Comparison of ENCODE assay signal across 8 cellular contexts in genomic region chr12:125403145-125403789, GRCh38.
A peak's percentile ranks its signal among the peaks of the same experiment; 100 is the strongest.
DNase-seq lines count a peak whose midpoint lies in the region; ATAC-seq and TF ChIP-seq lines count a peak whose summit lies in the region.

No MANE protein-coding gene starts in this region.

- H3K27ac ChIP-seq in A673 (ENCODE audit: low read depth, low read length, poor library complexity, severe bottlenecking) = no peak overlapping the region
- no peak overlapping the region for H3K27ac ChIP-seq in brain microvascular endothelial cell

- no TSS peak for BruUV-seq in A673 (replicated peaks; lab: Mats Ljungman, UMichigan)

- intact Hi-C loops in A673 (cut with micrococcal nuclease; ENCODE audit: unreplicated experiment) = loop anchor here (1.0 to 2.0 kb wide), 3 partner anchors 72 to 220 kb away; no protein-coding TSS in a partner anchor

- H3K4me3 ChIP-seq in A673 (ENCODE audit: low read depth, low read length, poor library complexity, severe bottlenecking) (no peak overlapping the region), brain microvascular endothelial cell (ENCODE audit: low read depth, low read length) (no peak overlapping the region)

- in situ Hi-C loops in brain microvascular endothelial cell (cut with HindIII; ENCODE audit: low pct_ligation_motif_present, low sequenced_read_pairs) = no loop called here

- H3K27me3 ChIP-seq in A673 (replicated peaks; ENCODE audit: insufficient read depth, low read depth, low read length, poor library complexity) (peaks cover 5% of the 10 kb centered on the region), brain microvascular endothelial cell (replicated peaks) (no peaks in the 10 kb centered on the region)

- H3K9me3 ChIP-seq in A673 (ENCODE audit: low read depth, low read length, poor library complexity, severe bottlenecking) = no peaks in the 10 kb centered on the region

- CTCF ChIA-PET in A673 (lab: Charles Lee) = interaction anchor here (1.0 to 1.4 kb wide), 4 partner anchors 72 to 496 kb away, joined by 3 to 9 read pairs (median 5); no protein-coding TSS in a partner anchor

- H3K36me3 ChIP-seq in A673 (ENCODE audit: insufficient read depth, low read length, poor library complexity, severe bottlenecking) = no peaks in the 10 kb centered on the region
- no peaks in the 10 kb centered on the region for H3K36me3 ChIP-seq in brain microvascular endothelial cell (replicated peaks)

- no peaks in the 10 kb centered on the region for H3K4me1 ChIP-seq in A673 (ENCODE audit: insufficient read depth, low read length, poor library complexity, severe bottlenecking)

- ATAC-seq in GM19397 (IDR thresholded peaks at IDR 0.05; ENCODE audit: unreplicated experiment) = no peak

- DNase-seq in A673 (ENCODE audit: low spot score) (peak; percentile 62), NCI-H345 (lab: John Stamatoyannopoulos, UW) (peak; percentile 19), brain microvascular endothelial cell (peak; percentile 16), midbrain (lab: John Stamatoyannopoulos, UW) (peak; percentile 10), KG1 (lab: John Stamatoyannopoulos, UW) (no peak), DMS79 (lab: John Stamatoyannopoulos, UW) (no peak)

- POLR2A ChIA-PET in A673 (lab: Charles Lee; ENCODE audit: low non-redundant PET) = no interaction called here

- TF ChIP-seq CTCF in A673 (conservative IDR thresholded peaks at IDR 0.05; ENCODE audit: low read depth, low read length) (peak; percentile 79), GM12872 (IDR thresholded peaks at IDR 0.05; ENCODE audit: insufficient read depth, low read depth, low read length) (peak; percentile 50; the same call in 2 of the 3 replicates), brain microvascular endothelial cell (IDR thresholded peaks at IDR 0.05; ENCODE audit: low read depth, low read length, missing control alignments) (peak; percentile 54)

Comparison
In these comparisons a context has a peak if more than half of its experiments do, and no peak if none do; other contexts are left out.
1. DNase-seq: peak in A673 (single experiment), NCI-H345 (single experiment), brain microvascular endothelial cell (single experiment) and midbrain (single experiment); none in KG1 (single experiment) and DMS79 (single experiment).
2. Peak in every context shown above with its lines, with median percentiles within 50 percentile points of each other: CTCF ChIP-seq.